In genomic region chr9:121322737-121323448, GRCh38 we compare ENCODE assay signal across 12 cellular contexts. TPM values are rescaled to one million over a fixed set of nuclear protein-coding genes. Genes with fewer than 3 reads are reported as not detected.
A peak's percentile ranks its signal among the peaks of the same experiment; 100 is the strongest.
DNase-seq lines count a peak whose midpoint lies in the region; ATAC-seq and TF ChIP-seq lines count a peak whose summit lies in the region.
"Had no signal": no experiment of that assay in that cellular context is flagged by ENCODE, and none has a peak within 500 bp of the region (broad histone marks: within the 10 kb centered on the region; RNA-seq: fewer than 3 reads in every experiment).

No MANE protein-coding gene starts in this region.

- no peak for ATAC-seq in RWPE2 (ENCODE audit: low read depth)
- ATAC-seq: sciatic nerve had no signal

- CTCF ChIA-PET in Calu3 (lab: Charles Lee): interaction anchor here (0.7 kb wide), 1 partner anchor 36 kb away, joined by 3 read pairs; no protein-coding TSS in a partner anchor

- no peaks in the 10 kb centered on the region for H3K27me3 Mint-ChIP-seq in Calu3 (ENCODE audit: unreplicated experiment)

- no peaks in the 10 kb centered on the region for H3K9me3 ChIP-seq in RWPE2 (ENCODE audit: severe bottlenecking)
- no peaks in the 10 kb centered on the region for H3K9me3 ChIP-seq in skeletal muscle tissue (ENCODE audit: control insufficient read depth in 3 of 3, low read length in 3 of 3)

- no peaks in the 10 kb centered on the region for H3K27me3 ChIP-seq in RWPE2 (ENCODE audit: insufficient read depth, poor library complexity, severe bottlenecking)
- no peaks in the 10 kb centered on the region for H3K27me3 ChIP-seq in skeletal muscle tissue (ENCODE audit: control insufficient read depth in 3 of 3, insufficient read depth in 3 of 3, low read length in 3 of 3)

- no peak overlapping the region for H3K4me3 ChIP-seq in RWPE2 (ENCODE audit: severe bottlenecking)
- H3K4me3 ChIP-seq in fibroblast of pulmonary artery (replicated peaks; ENCODE audit: low read depth, low read length): no peak overlapping the region
- H3K4me3 ChIP-seq in skeletal muscle tissue (ENCODE audit: low read length in 3 of 3): no peak overlapping the region

- no peak overlapping the region for H3K4me3 Mint-ChIP-seq in Calu3 (ENCODE audit: low read depth, unreplicated experiment)

- no peak overlapping the region for H3K9ac ChIP-seq in skeletal muscle tissue (ENCODE audit: low read depth in 1 of 3, low read length in 3 of 3)

- BruUV-seq in Calu3 (replicated peaks; lab: Mats Ljungman, UMichigan): no TSS peak

- H3K36me3 ChIP-seq in RWPE2 (ENCODE audit: low read depth): peaks cover 73% of the 10 kb centered on the region
- peaks cover 50 to 63% (median 59%) of the 10 kb centered on the region in 3 donors for H3K36me3 ChIP-seq in skeletal muscle tissue (ENCODE audit: control insufficient read depth in 3 of 3, insufficient read depth in 3 of 3, low read length in 3 of 3)

- no peaks in the 10 kb centered on the region for H3K9me3 Mint-ChIP-seq in Calu3 (ENCODE audit: low read depth, unreplicated experiment)

- H3K27ac ChIP-seq in RWPE2 (ENCODE audit: poor library complexity, severe bottlenecking) (peak overlapping the region; percentile 63), skeletal muscle tissue (ENCODE audit: low read depth, low read length) (peak overlapping the region; percentile 41)

- DNase-seq in Calu3: no peak
- no peak for DNase-seq in RWPE2 (ENCODE audit: low spot score)
- DNase-seq in fibroblast of pulmonary artery (ENCODE audit: low read depth): peak; percentile 20
- no peak for DNase-seq in MV-4-11 (lab: John Stamatoyannopoulos, UW)
- no peak for DNase-seq in NCI-H82 treated with DMSO at 0.1 percent for 48 hours (lab: John Stamatoyannopoulos, UW; ENCODE audit: unreplicated experiment)
- no peak for DNase-seq in DMS153 (lab: John Stamatoyannopoulos, UW)
- DNase-seq in NCI-H146 (lab: John Stamatoyannopoulos, UW): no peak
- DNase-seq: amygdala, NCI-H1048, NCI-H526 treated with DMSO at 0.1 percent for 48 hours had no signal

- peaks cover 16% of the 10 kb centered on the region for H3K36me3 Mint-ChIP-seq in Calu3 (ENCODE audit: insufficient read depth, unreplicated experiment)

- TF ChIP-seq CTCF in Calu3 (IDR thresholded peaks at IDR 0.05; ENCODE audit: unreplicated experiment) (no peak), RWPE2 (IDR thresholded peaks at IDR 0.05; ENCODE audit: poor library complexity, severe bottlenecking) (no peak), fibroblast of pulmonary artery (IDR thresholded peaks at IDR 0.05; ENCODE audit: low read length, missing control alignments) (no peak)

- intact Hi-C loops in Calu3 (cut with micrococcal nuclease; ENCODE audit: unreplicated experiment): loop anchor here (5.0 kb wide), 2 partner anchors 36 to 111 kb away; no protein-coding TSS in a partner anchor

- H3K4me1 Mint-ChIP-seq in Calu3 (ENCODE audit: low read depth, unreplicated experiment): peaks cover 21% of the 10 kb centered on the region

- H3K4me1 ChIP-seq in RWPE2 (ENCODE audit: insufficient read depth, poor library complexity, severe bottlenecking): peaks cover 9% of the 10 kb centered on the region
- H3K4me1 ChIP-seq in skeletal muscle tissue (ENCODE audit: control insufficient read depth in 3 of 3, insufficient read depth in 3 of 3, low read length in 3 of 3): peaks cover 36 to 55% (median 39%) of the 10 kb centered on the region in 3 donors

- H3K27ac Mint-ChIP-seq in Calu3 (ENCODE audit: unreplicated experiment): peak overlapping the region; percentile 78

RNA-seq across cellular contexts. Expression of gene STOM, which starts 47.2 kb away (rescaled TPM):
- total RNA-seq in Calu3 (2022): 25.2 and 25.5 TPM in 2 replicates
- total RNA-seq in skeletal muscle tissue: 76.7 TPM

RNA-seq across cellular contexts. Expression of gene GSN, which starts 54.9 kb away (rescaled TPM):
- total RNA-seq in Calu3 (2022): 68.3 and 71.6 TPM in 2 replicates
- 342 TPM for total RNA-seq in skeletal muscle tissue
